13 cellular contexts compared by ENCODE assay signal in the genomic region with DNA sequence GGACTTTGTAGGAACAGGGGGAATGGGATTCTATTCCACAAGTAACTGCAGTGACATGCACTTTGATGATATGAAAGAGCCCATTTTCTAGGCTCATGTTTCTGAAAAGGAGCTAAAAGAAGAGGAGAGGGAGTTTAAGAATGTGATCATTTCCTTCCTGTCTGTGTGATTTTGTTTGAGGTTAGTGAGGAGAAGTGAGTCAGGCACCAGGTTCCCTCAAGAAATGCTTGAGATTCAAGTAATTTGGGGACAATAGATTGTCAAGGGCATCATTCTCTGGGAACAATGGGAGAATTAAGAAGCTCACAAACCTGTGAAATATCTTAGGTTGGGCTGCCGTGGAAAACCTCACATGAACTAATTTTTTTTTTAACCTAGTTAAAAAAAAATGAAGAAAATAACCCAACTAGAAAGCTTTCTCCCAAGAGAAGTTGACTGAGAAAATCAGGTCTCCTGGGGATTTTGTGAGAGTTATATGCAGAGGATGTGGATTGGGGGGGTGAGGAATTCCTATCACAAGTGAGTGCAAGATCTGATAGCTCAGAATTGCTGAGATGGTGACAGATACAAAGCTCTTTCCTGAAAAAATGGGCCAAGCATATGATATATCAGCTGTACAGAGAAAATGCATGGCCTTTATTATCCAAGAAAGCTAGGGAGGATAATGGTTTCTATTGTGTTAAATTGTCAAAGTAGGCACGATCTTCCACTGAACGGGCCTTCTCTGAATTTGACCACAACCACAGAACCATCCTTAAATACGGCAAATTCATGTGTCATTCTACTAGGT.
DNase-seq lines count a peak whose midpoint lies in the region; ATAC-seq and TF ChIP-seq lines count a peak whose summit lies in the region.
"Had no signal": no experiment of that assay in that cellular context is flagged by ENCODE, and none has a peak within 500 bp of the region (broad histone marks: within the 10 kb centered on the region; RNA-seq: fewer than 3 reads in every experiment).

No MANE protein-coding gene starts in this region.

- H3K4me1 Mint-ChIP-seq in natural killer cell treated with Interleukin-12 subunit alpha and Interleukin-12 subunit beta and Interleukin-15 and Interleukin-18, amount 100 ng/mL, for 72 hours (ENCODE audit: low read depth in 2 of 2): no peaks in the 10 kb centered on the region
- H3K4me1 Mint-ChIP-seq: CD14-positive monocyte had no signal

- no peak overlapping the region for H2AFZ ChIP-seq in DND-41 (ENCODE audit: low read depth, low read length)

- no peaks in the 10 kb centered on the region for H4K20me1 ChIP-seq in DND-41 (ENCODE audit: insufficient read depth, low read length)

- no peaks in the 10 kb centered on the region for H3K27me3 ChIP-seq in DND-41 (ENCODE audit: insufficient read depth, low read length, poor library complexity)
- H3K27me3 ChIP-seq: stomach had no signal

- H3K4me3 Mint-ChIP-seq in natural killer cell treated with Interleukin-12 subunit alpha and Interleukin-12 subunit beta and Interleukin-15 and Interleukin-18, amount 100 ng/mL, for 72 hours: peak overlapping the region; percentile 19
- H3K4me3 Mint-ChIP-seq: activated CD8-positive, alpha-beta memory T cell treated with anti-CD3 and anti-CD28 coated beads, Interleukin-2, amount 10 ng/mL, durations not matched to agents 7 days and 5 days; activated naive CD4-positive, alpha-beta T cell treated with anti-CD3 and anti-CD28 coated beads for 36 hours; CD14-positive monocyte had no signal

- no peak overlapping the region for H3K27ac Mint-ChIP-seq in natural killer cell treated with Interleukin-12 subunit alpha and Interleukin-12 subunit beta and Interleukin-15 and Interleukin-18, amount 100 ng/mL, for 72 hours
- H3K27ac Mint-ChIP-seq: activated CD8-positive, alpha-beta memory T cell treated with anti-CD3 and anti-CD28 coated beads, Interleukin-2, amount 10 ng/mL, durations not matched to agents 7 days and 5 days; activated naive CD4-positive, alpha-beta T cell treated with anti-CD3 and anti-CD28 coated beads for 36 hours; CD14-positive monocyte had no signal

- H3K36me3 Mint-ChIP-seq in natural killer cell treated with Interleukin-12 subunit alpha and Interleukin-12 subunit beta and Interleukin-15 and Interleukin-18, amount 100 ng/mL, for 72 hours: no peaks in the 10 kb centered on the region
- H3K36me3 Mint-ChIP-seq: activated CD8-positive, alpha-beta memory T cell treated with anti-CD3 and anti-CD28 coated beads, Interleukin-2, amount 10 ng/mL, durations not matched to agents 7 days and 5 days; CD14-positive monocyte had no signal

- no peaks in the 10 kb centered on the region for H3K9me3 Mint-ChIP-seq in natural killer cell treated with Interleukin-12 subunit alpha and Interleukin-12 subunit beta and Interleukin-15 and Interleukin-18, amount 100 ng/mL, for 72 hours

- H3K4me3 ChIP-seq in DND-41 (ENCODE audit: low read depth in 1 of 2, low read length in 2 of 2) (no peak overlapping the region), choroid plexus epithelial cell (ENCODE audit: low read depth, low read length) (no peak overlapping the region)
- H3K4me3 ChIP-seq: stomach had no signal

- no peaks in the 10 kb centered on the region for H3K9me3 ChIP-seq in DND-41 (ENCODE audit: insufficient read depth, low read length, severe bottlenecking)
- H3K9me3 ChIP-seq: stomach had no signal

- H3K27me3 Mint-ChIP-seq in natural killer cell treated with Interleukin-12 subunit alpha and Interleukin-12 subunit beta and Interleukin-15 and Interleukin-18, amount 100 ng/mL, for 72 hours: no peaks in the 10 kb centered on the region
- H3K27me3 Mint-ChIP-seq: activated CD8-positive, alpha-beta memory T cell treated with anti-CD3 and anti-CD28 coated beads, Interleukin-2, amount 10 ng/mL, durations not matched to agents 7 days and 5 days had no signal

- peak overlapping the region; percentile 62 for H3K27ac ChIP-seq in DND-41 (ENCODE audit: low read length)
- H3K27ac ChIP-seq: stomach had no signal

- TF ChIP-seq CTCF in DND-41 (IDR thresholded peaks at IDR 0.05; ENCODE audit: borderline replicate concordance, extremely low read depth, low read length, poor library complexity, severe bottlenecking) (no peak), choroid plexus epithelial cell (conservative IDR thresholded peaks at IDR 0.05; ENCODE audit: low read depth, low read length) (no peak)

- ATAC-seq in DND-41 (ENCODE audit: insufficient read depth, low read depth): peak; percentile 86
- no peak for ATAC-seq in natural killer cell treated with Interleukin-12 subunit alpha and Interleukin-12 subunit beta and Interleukin-15 and Interleukin-18, amount 100 ng/mL, for 72 hours
- no peak for ATAC-seq in GM18870 (IDR thresholded peaks at IDR 0.05; ENCODE audit: unreplicated experiment)
- ATAC-seq: activated CD8-positive, alpha-beta memory T cell treated with anti-CD3 and anti-CD28 coated beads, Interleukin-2, amount 10 ng/mL, durations not matched to agents 7 days and 5 days had no signal

- H3K79me2 ChIP-seq in DND-41 (ENCODE audit: insufficient read depth, low read length): no peaks in the 10 kb centered on the region

- no peaks in the 10 kb centered on the region for H3K36me3 ChIP-seq in DND-41 (ENCODE audit: insufficient read depth, low read length)

- H3K4me1 ChIP-seq in DND-41 (ENCODE audit: insufficient read depth, low read length): peaks cover 32% of the 10 kb centered on the region
- H3K4me1 ChIP-seq: stomach had no signal

- DNase-seq in DND-41 (no peak), Kasumi-1 (lab: John Stamatoyannopoulos, UW) (peak; percentile 70 to 80), choroid plexus epithelial cell (ENCODE audit: low read depth) (peak; percentile 64), NCI-H1694 (lab: John Stamatoyannopoulos, UW) (no peak), SHP77 (lab: John Stamatoyannopoulos, UW) (no peak)
- DNase-seq in natural killer cell treated with Interleukin-12 subunit alpha and Interleukin-12 subunit beta and Interleukin-15 and Interleukin-18, amount 100 ng/mL, for 72 hours (ENCODE audit: low spot score): no peak
- no peak for DNase-seq in activated CD4-positive, alpha-beta T cell treated with anti-CD3 and anti-CD28 coated beads for 4 hours
- DNase-seq: activated CD8-positive, alpha-beta memory T cell treated with anti-CD3 and anti-CD28 coated beads, Interleukin-2, amount 10 ng/mL, durations not matched to agents 7 days and 5 days; activated naive CD4-positive, alpha-beta T cell treated with anti-CD3 and anti-CD28 coated beads for 36 hours; NCI-H524 treated with DMSO at 0.1 percent for 48 hours; stomach had no signal

- H3K9ac ChIP-seq in DND-41 (ENCODE audit: low read depth, low read length): no peak overlapping the region

- H3K4me2 ChIP-seq in DND-41 (ENCODE audit: insufficient read depth, low read length): peak overlapping the region; percentile 24; the same call in 1 of the 2 replicates

Comparison
In these comparisons a context has a peak if more than half of its experiments do, and no peak if none do; other contexts are left out.
1. DNase-seq: peak in Kasumi-1 (2 of 2) and choroid plexus epithelial cell (single experiment); none in DND-41 (single experiment), natural killer cell treated with Interleukin-12 subunit alpha and Interleukin-12 subunit beta and Interleukin-15 and Interleukin-18, amount 100 ng/mL, for 72 hours (single experiment), activated CD4-positive, alpha-beta T cell treated with anti-CD3 and anti-CD28 coated beads for 4 hours (0 of 2), NCI-H1694 (single experiment) and SHP77 (0 of 2).